Comparison of ENCODE assay signal across 4 cellular contexts in genomic region chr1:243563732-243564131, GRCh38.
TF ChIP-seq lines count a peak whose summit lies in the region.

No MANE protein-coding gene starts in this region.

TF ChIP-seq in A549, 52 proteins besides CTCF, POLR2A, EP300 and RAD21:
- TF ChIP-seq FOSL2 (IDR thresholded peaks at IDR 0.05) (no peak), FOSL2 (CRISPR knock-in tag; IDR thresholded peaks at IDR 0.05) (no peak), JUNB (IDR thresholded peaks at IDR 0.05) (no peak), NPAS2 (CRISPR knock-in tag; IDR thresholded peaks at IDR 0.05; ENCODE audit: borderline replicate concordance) (no peak), HOXA7 (CRISPR knock-in tag; IDR thresholded peaks at IDR 0.05) (no peak), MYC (IDR thresholded peaks at IDR 0.05; ENCODE audit: borderline replicate concordance, low read length) (no peak), MAFK (IDR thresholded peaks at IDR 0.05; ENCODE audit: partially characterized antibody) (peak; percentile 90)

TF ChIP-seq in IMR-90, 13 proteins besides CTCF, POLR2A, EP300 and RAD21:
- no peak for TF ChIP-seq RCOR1 (IDR thresholded peaks at IDR 0.05; ENCODE audit: insufficient replicate concordance, low read length)
- TF ChIP-seq CEBPB (IDR thresholded peaks at IDR 0.05; ENCODE audit: low read depth, low read length) = no peak
- no peak for TF ChIP-seq FOS (IDR thresholded peaks at IDR 0.05; ENCODE audit: low read depth, low read length)
- no peak for TF ChIP-seq ELK1 (IDR thresholded peaks at IDR 0.05; ENCODE audit: borderline replicate concordance, low read depth, low read length)
- TF ChIP-seq NFE2L2 (IDR thresholded peaks at IDR 0.05; ENCODE audit: low read depth, low read length) = no peak
- no peak for TF ChIP-seq CHD1 (IDR thresholded peaks at IDR 0.05; ENCODE audit: low read depth, low read length)
- TF ChIP-seq RFX5 (IDR thresholded peaks at IDR 0.05; ENCODE audit: low read depth, low read length) = no peak
- TF ChIP-seq MAFK (IDR thresholded peaks at IDR 0.05; ENCODE audit: low read depth, low read length) = peak; percentile 93

TF ChIP-seq in H1, 55 proteins besides CTCF, POLR2A, EP300 and RAD21:
- TF ChIP-seq MAFK (IDR thresholded peaks at IDR 0.05; ENCODE audit: low read depth, low read length) = peak; percentile 67
- TF ChIP-seq USF2 (IDR thresholded peaks at IDR 0.05; ENCODE audit: low read length) = no peak

TF ChIP-seq in SK-N-SH treated with all-trans-retinoic acid at 6 μM for 48 hours, 23 proteins besides CTCF, POLR2A, EP300 and RAD21:
- no peak for TF ChIP-seq PATZ1 (CRISPR knock-in tag; IDR thresholded peaks at IDR 0.05; ENCODE audit: borderline replicate concordance)
- TF ChIP-seq ZFP30 (CRISPR knock-in tag; IDR thresholded peaks at IDR 0.05) = no peak
